Comparison of ENCODE assay signal across 12 cellular contexts in genomic region chr5:177601577-177602457, GRCh38. TPM values are rescaled to one million over a fixed set of nuclear protein-coding genes. Genes with fewer than 3 reads are reported as not detected.
A peak's percentile ranks its signal among the peaks of the same experiment; 100 is the strongest.
DNase-seq lines count a peak whose midpoint lies in the region; ATAC-seq and TF ChIP-seq lines count a peak whose summit lies in the region.
"Had no signal": no experiment of that assay in that cellular context is flagged by ENCODE, and none has a peak within 500 bp of the region (broad histone marks: within the 10 kb centered on the region; RNA-seq: fewer than 3 reads in every experiment).

No MANE protein-coding gene starts in this region.

- no peaks in the 10 kb centered on the region for H3K27me3 ChIP-seq in vagina

- peak; percentile 4 for TF ChIP-seq CTCF in fibroblast of mammary gland (conservative IDR thresholded peaks at IDR 0.05; ENCODE audit: control insufficient read depth, insufficient read depth, low read depth, low read length)
- no peak for TF ChIP-seq CTCF in vagina (IDR thresholded peaks at IDR 0.05)

- H3K4me3 Mint-ChIP-seq in activated T-cell treated with anti-CD3 and anti-CD28 coated beads, Interleukin-2, amount 50 U/mL, for 24 hours: peak overlapping the region; percentile 92
- peak overlapping the region; percentile 92 to 96 (median 92) for H3K4me3 Mint-ChIP-seq in T-cell
- H3K4me3 Mint-ChIP-seq in stimulated activated naive CD8-positive, alpha-beta T cell treated with anti-CD3 and anti-CD28 coated beads, Interleukin-15, amount 100 ng/mL, for 72 hours: peak overlapping the region; percentile 33 to 50

- no peaks in the 10 kb centered on the region for H3K27me3 Mint-ChIP-seq in activated T-cell treated with anti-CD3 and anti-CD28 coated beads, Interleukin-2, amount 50 U/mL, for 24 hours
- H3K27me3 Mint-ChIP-seq in T-cell: no peaks in the 10 kb centered on the region
- H3K27me3 Mint-ChIP-seq in stimulated activated naive CD8-positive, alpha-beta T cell treated with anti-CD3 and anti-CD28 coated beads, Interleukin-15, amount 100 ng/mL, for 72 hours: no peaks in the 10 kb centered on the region
- H3K27me3 Mint-ChIP-seq: activated naive CD8-positive, alpha-beta T cell treated with anti-CD3 and anti-CD28 coated beads, Interleukin-2, amount 10 ng/mL, durations not matched to agents 7 days and 5 days had no signal

- H3K4me3 ChIP-seq in fibroblast of mammary gland (ENCODE audit: control insufficient read depth, low read depth, low read length) (no peak overlapping the region), vagina (no peak overlapping the region)

- H3K27ac Mint-ChIP-seq in activated T-cell treated with anti-CD3 and anti-CD28 coated beads, Interleukin-2, amount 50 U/mL, for 24 hours: peak overlapping the region; percentile 92
- H3K27ac Mint-ChIP-seq in T-cell: peak overlapping the region; percentile 86 to 96
- H3K27ac Mint-ChIP-seq in stimulated activated naive CD8-positive, alpha-beta T cell treated with anti-CD3 and anti-CD28 coated beads, Interleukin-15, amount 100 ng/mL, for 72 hours: peak overlapping the region in 1 of 2 donors; percentile 75

- H3K36me3 ChIP-seq in vagina: no peaks in the 10 kb centered on the region

- H3K36me3 Mint-ChIP-seq in activated T-cell treated with anti-CD3 and anti-CD28 coated beads, Interleukin-2, amount 50 U/mL, for 24 hours (ENCODE audit: low read depth): peaks cover 42% of the 10 kb centered on the region
- peaks cover 6% of the 10 kb centered on the region for H3K36me3 Mint-ChIP-seq in T-cell

- H3K4me1 Mint-ChIP-seq in activated T-cell treated with anti-CD3 and anti-CD28 coated beads, Interleukin-2, amount 50 U/mL, for 24 hours (ENCODE audit: low read depth): peaks cover 39% of the 10 kb centered on the region
- peaks cover 32 to 51% (median 51%) of the 10 kb centered on the region in 3 donors for H3K4me1 Mint-ChIP-seq in T-cell
- peaks cover 63% of the 10 kb centered on the region for H3K4me1 Mint-ChIP-seq in stimulated activated naive CD8-positive, alpha-beta T cell treated with anti-CD3 and anti-CD28 coated beads, Interleukin-15, amount 100 ng/mL, for 72 hours

- H3K9me3 ChIP-seq in vagina: no peaks in the 10 kb centered on the region

- ATAC-seq in T-cell (replicated peaks in 1 of 4) (no peak), HG02571 (IDR thresholded peaks at IDR 0.05; ENCODE audit: unreplicated experiment) (no peak)
- ATAC-seq in stimulated activated naive CD8-positive, alpha-beta T cell treated with anti-CD3 and anti-CD28 coated beads, Interleukin-15, amount 100 ng/mL, for 72 hours: no peak

- no peak overlapping the region for H3K27ac ChIP-seq in vagina
- H3K27ac ChIP-seq: SK-N-MC had no signal

- intact Hi-C loops in vagina (cut with DNase I): no loop called here

- H3K4me1 ChIP-seq in vagina: peaks cover 33% of the 10 kb centered on the region

- POLR2A ChIA-PET in T-cell (lab: Charles Lee): interaction anchor here in 1 of 2 donors (1.0 kb wide), 1 partner anchor 9 kb away, joined by 3 read pairs; no protein-coding TSS in a partner anchor

- TF ChIP-seq POLR2A in vagina (IDR thresholded peaks at IDR 0.05): no peak

- DNase-seq in activated T-cell treated with anti-CD3 and anti-CD28 coated beads, Interleukin-2, amount 50 U/mL, for 24 hours: peak; percentile 30
- DNase-seq in activated T-cell treated with anti-CD3 and anti-CD28 coated beads, Interleukin-2, amount 50 U/mL, for 48 hours: no peak
- DNase-seq in T-cell (no peak), fibroblast of mammary gland (ENCODE audit: low read depth) (no peak), vagina (ENCODE audit: extremely low spot score in 2 of 2) (no peak), anterior cingulate cortex (lab: John Stamatoyannopoulos, UW) (no peak)
- no peak for DNase-seq in stimulated activated naive CD8-positive, alpha-beta T cell treated with anti-CD3 and anti-CD28 coated beads, Interleukin-15, amount 100 ng/mL, for 72 hours
- DNase-seq: activated naive CD8-positive, alpha-beta T cell treated with anti-CD3 and anti-CD28 coated beads, Interleukin-2, amount 10 ng/mL, durations not matched to agents 7 days and 5 days; foreskin fibroblast; NCI-H146 had no signal

- H3K9me3 Mint-ChIP-seq in activated T-cell treated with anti-CD3 and anti-CD28 coated beads, Interleukin-2, amount 50 U/mL, for 24 hours: no peaks in the 10 kb centered on the region
- H3K9me3 Mint-ChIP-seq in T-cell: no peaks in the 10 kb centered on the region
- H3K9me3 Mint-ChIP-seq in stimulated activated naive CD8-positive, alpha-beta T cell treated with anti-CD3 and anti-CD28 coated beads, Interleukin-15, amount 100 ng/mL, for 72 hours: no peaks in the 10 kb centered on the region
- H3K9me3 Mint-ChIP-seq: activated naive CD8-positive, alpha-beta T cell treated with anti-CD3 and anti-CD28 coated beads, Interleukin-2, amount 10 ng/mL, durations not matched to agents 7 days and 5 days had no signal

- CTCF ChIA-PET in T-cell (lab: Charles Lee): interaction anchor here in 1 of 2 donors (1.0 kb wide), 1 partner anchor 10 kb away, joined by 3 read pairs; the partner anchor contains the start of gene TMED9

RNA-seq across cellular contexts. Expression of gene B4GALT7, which starts 1.9 kb away (rescaled TPM):
- total RNA-seq in T-cell (10 to 100 TPM; 30.4 to 46.7 (median 39.1) TPM), vagina (19.4 TPM)

RNA-seq across cellular contexts. Expression of gene TMED9, which starts 9.8 kb away (rescaled TPM):
- total RNA-seq in T-cell: 10 to 100 TPM; 51.2 to 96.1 (median 84.8) TPM
- 83.7 TPM for total RNA-seq in vagina

RNA-seq across cellular contexts. Expression of gene FAM193B, which starts 47.5 kb away (rescaled TPM):
- total RNA-seq in T-cell (100 to 1,000 TPM; 162 to 233 (median 217) TPM), vagina (72.4 TPM)

Comparison
In these comparisons a context has a peak if more than half of its experiments do, and no peak if none do; other contexts are left out.
1. H3K4me3 Mint-ChIP-seq: peak in every context shown above with its lines; median percentile 92 in activated T-cell treated with anti-CD3 and anti-CD28 coated beads, Interleukin-2, amount 50 U/mL, for 24 hours; 92 in T-cell; 42 in stimulated activated naive CD8-positive, alpha-beta T cell treated with anti-CD3 and anti-CD28 coated beads, Interleukin-15, amount 100 ng/mL, for 72 hours.